8 cellular contexts compared by ENCODE assay signal in the genomic region with DNA sequence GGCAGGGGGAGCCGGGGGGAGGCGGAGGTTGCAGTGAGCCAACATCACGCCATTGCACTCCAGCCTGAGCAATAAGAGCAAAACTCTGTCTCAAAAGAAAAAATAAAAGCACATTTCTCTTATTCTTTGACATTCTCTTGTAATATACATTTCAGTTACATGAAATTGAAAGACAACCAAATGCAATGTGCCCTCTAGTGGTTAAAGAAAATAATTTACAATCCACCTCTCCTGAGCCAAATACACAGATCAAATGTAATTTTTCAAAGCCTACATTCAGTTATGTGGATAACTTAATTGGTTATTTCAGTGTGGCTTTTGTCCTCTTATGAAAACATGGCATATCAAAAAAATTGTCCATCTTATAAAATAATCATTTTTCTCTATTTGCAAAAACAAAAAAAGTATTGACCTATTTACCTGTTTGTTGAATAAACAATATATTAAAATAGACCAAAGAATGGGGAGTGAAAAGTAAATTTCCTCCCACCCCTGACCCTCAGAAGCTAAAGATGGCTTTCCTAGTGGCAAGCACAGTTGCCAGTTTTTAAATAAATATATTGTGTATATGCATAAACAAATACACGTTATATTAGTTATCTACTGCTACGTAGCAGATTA. TPM values are rescaled to one million over a fixed set of nuclear protein-coding genes. Genes with fewer than 3 reads are reported as not detected.
DNase-seq lines count a peak whose midpoint lies in the region; ATAC-seq and TF ChIP-seq lines count a peak whose summit lies in the region.

No MANE protein-coding gene starts in this region.

- no peak overlapping the region for H3K4me3 Mint-ChIP-seq in CD8-positive, alpha-beta T cell

- H3K9me3 ChIP-seq in CD8-positive, alpha-beta T cell (ENCODE audit: low read length): no peaks in the 10 kb centered on the region

- no peak overlapping the region for H3K27ac ChIP-seq in CD8-positive, alpha-beta T cell (ENCODE audit: low read depth, low read length)
- H3K27ac ChIP-seq in brain microvascular endothelial cell: peak overlapping the region; percentile 54

- intact Hi-C loops in CD8-positive, alpha-beta T cell (cut with DNase I, micrococcal nuclease): loop anchor here (1.0 to 5.0 kb wide), 3 partner anchors 400 to 860 kb away; no protein-coding TSS in a partner anchor

- no peaks in the 10 kb centered on the region for H3K4me1 ChIP-seq in CD8-positive, alpha-beta T cell (ENCODE audit: insufficient read depth, low read length)

- H3K4me3 ChIP-seq in CD8-positive, alpha-beta T cell (ENCODE audit: low read depth, low read length): no peak overlapping the region
- H3K4me3 ChIP-seq in brain microvascular endothelial cell (ENCODE audit: low read depth, low read length): no peak overlapping the region

- H3K4me1 Mint-ChIP-seq in CD8-positive, alpha-beta T cell (ENCODE audit: low read depth): no peaks in the 10 kb centered on the region

- H3K27me3 Mint-ChIP-seq in CD8-positive, alpha-beta T cell (ENCODE audit: low read depth): peaks cover 10% of the 10 kb centered on the region

- TF ChIP-seq CTCF in CD8-positive, alpha-beta T cell (IDR thresholded peaks at IDR 0.05): peak; percentile 86
- TF ChIP-seq CTCF in brain microvascular endothelial cell (IDR thresholded peaks at IDR 0.05; ENCODE audit: low read depth, low read length, missing control alignments): peak; percentile 29

- H3K36me3 Mint-ChIP-seq in CD8-positive, alpha-beta T cell: no peaks in the 10 kb centered on the region

- H3K36me3 ChIP-seq in CD8-positive, alpha-beta T cell (ENCODE audit: insufficient read depth, low read length): no peaks in the 10 kb centered on the region
- H3K36me3 ChIP-seq in brain microvascular endothelial cell (replicated peaks): no peaks in the 10 kb centered on the region

- H3K27ac Mint-ChIP-seq in CD8-positive, alpha-beta T cell: no peak overlapping the region

- POLR2A ChIA-PET in CD8-positive, alpha-beta T cell (lab: Charles Lee): no interaction called here

- CTCF ChIA-PET in CD8-positive, alpha-beta T cell (lab: Charles Lee): interaction anchor here (0.6 to 2.3 kb wide), 9 partner anchors 10 to 438 kb away, joined by 3 to 12 read pairs (median 4); partner anchors contain the start of gene U2SURP

- peak; percentile 62 for ATAC-seq in CD8-positive, alpha-beta T cell
- peak; percentile 80 for ATAC-seq in left lobe of liver
- ATAC-seq in HG03135 (IDR thresholded peaks at IDR 0.05; ENCODE audit: unreplicated experiment): no peak
- ATAC-seq in HG02852 (IDR thresholded peaks at IDR 0.05; ENCODE audit: unreplicated experiment): no peak

- DNase-seq in CD8-positive, alpha-beta T cell: no peak
- DNase-seq in H4 (ENCODE audit: low spot score) (peak; percentile 61), NCI-H345 (lab: John Stamatoyannopoulos, UW) (peak; percentile 20), brain microvascular endothelial cell (peak; percentile 10), left lobe of liver (ENCODE audit: low spot score) (no peak)
- no peak for DNase-seq in effector CD4-positive, alpha-beta T cell

- no peaks in the 10 kb centered on the region for H3K27me3 ChIP-seq in CD8-positive, alpha-beta T cell (ENCODE audit: insufficient read depth, low read length)
- H3K27me3 ChIP-seq in brain microvascular endothelial cell (replicated peaks): no peaks in the 10 kb centered on the region

- in situ Hi-C loops in brain microvascular endothelial cell (cut with HindIII; ENCODE audit: low pct_ligation_motif_present, low sequenced_read_pairs): no loop called here

- H3K9me3 Mint-ChIP-seq in CD8-positive, alpha-beta T cell: no peaks in the 10 kb centered on the region

RNA-seq across cellular contexts. Expression of gene U2SURP, which starts 14.2 kb away (rescaled TPM):
- total RNA-seq in CD8-positive, alpha-beta T cell: 100 to 1,000 TPM; 186 TPM
- 61.7 and 90.0 TPM in 2 replicates for total RNA-seq in H4 (2014; rRNA removed; shearing (Covaris generic))
- 25.6 TPM for total RNA-seq in left lobe of liver

RNA-seq across cellular contexts. Expression of gene PAQR9, which starts 23.7 kb away (rescaled TPM):
- total RNA-seq in CD8-positive, alpha-beta T cell: not detected
- total RNA-seq in H4 (2014; rRNA removed; shearing (Covaris generic)): 0.21 TPM in 1 of 2 replicates, not detected in the other
- total RNA-seq in left lobe of liver: 11.5 TPM

Comparison
In these comparisons a context has a peak if more than half of its experiments do, and no peak if none do; other contexts are left out.
1. ATAC-seq: peak in CD8-positive, alpha-beta T cell (single experiment) and left lobe of liver (single experiment); none in HG03135 (single experiment) and HG02852 (single experiment).
2. DNase-seq: peak in H4 (single experiment), NCI-H345 (single experiment) and brain microvascular endothelial cell (single experiment); none in CD8-positive, alpha-beta T cell (0 of 7), left lobe of liver (single experiment) and effector CD4-positive, alpha-beta T cell (single experiment).
3. RNA of gene PAQR9, which starts 23.7 kb away (total RNA-seq): 11.5 TPM in left lobe of liver (single experiment); 0.21 TPM in H4 and not detected in CD8-positive, alpha-beta T cell; every median in the first group is over 10 times any median in the second.